ENCODE assay signal across 8 cellular contexts in genomic region chr3:17151598-17152373, GRCh38.
DNase-seq lines count a peak whose midpoint lies in the region; ATAC-seq lines count a peak whose summit lies in the region.

No MANE protein-coding gene starts in this region.

- H3K27ac Mint-ChIP-seq in activated T-cell treated with anti-CD3 and anti-CD28 coated beads, Interleukin-2, amount 50 U/mL, for 24 hours = peak overlapping the region; percentile 94

- DNase-seq in CD1c-positive myeloid dendritic cell (ENCODE audit: extremely low spot score) (peak; percentile 56), KG1 (lab: John Stamatoyannopoulos, UW) (peak; percentile 80), sciatic nerve (ENCODE audit: low spot score) (no peak), H4 (ENCODE audit: low spot score) (no peak), superior temporal gyrus (ENCODE audit: extremely low spot score) (no peak), iPS-NIHi7 (ENCODE audit: extremely low spot score) (no peak)
- DNase-seq in activated T-cell treated with anti-CD3 and anti-CD28 coated beads, Interleukin-2, amount 50 U/mL, for 24 hours = peak; percentile 86

- peak overlapping the region; percentile 63 for H3K4me3 Mint-ChIP-seq in activated T-cell treated with anti-CD3 and anti-CD28 coated beads, Interleukin-2, amount 50 U/mL, for 24 hours

- peaks cover 45% of the 10 kb centered on the region for H3K36me3 Mint-ChIP-seq in activated T-cell treated with anti-CD3 and anti-CD28 coated beads, Interleukin-2, amount 50 U/mL, for 24 hours (ENCODE audit: low read depth)

- H3K27me3 Mint-ChIP-seq in activated T-cell treated with anti-CD3 and anti-CD28 coated beads, Interleukin-2, amount 50 U/mL, for 24 hours = no peaks in the 10 kb centered on the region

- peak; percentile 96 for ATAC-seq in GM21447 (IDR thresholded peaks at IDR 0.05; ENCODE audit: unreplicated experiment)
- peak; percentile 28 for ATAC-seq in sciatic nerve

- intact Hi-C loops in sciatic nerve (cut with DNase I) = no loop called here

- peaks cover 37% of the 10 kb centered on the region for H3K4me1 Mint-ChIP-seq in activated T-cell treated with anti-CD3 and anti-CD28 coated beads, Interleukin-2, amount 50 U/mL, for 24 hours (ENCODE audit: low read depth)

- H3K9me3 Mint-ChIP-seq in activated T-cell treated with anti-CD3 and anti-CD28 coated beads, Interleukin-2, amount 50 U/mL, for 24 hours = peaks cover 22% of the 10 kb centered on the region

Comparison
In these comparisons a context has a peak if more than half of its experiments do, and no peak if none do; other contexts are left out.
1. DNase-seq: peak in CD1c-positive myeloid dendritic cell (single experiment), KG1 (single experiment) and activated T-cell treated with anti-CD3 and anti-CD28 coated beads, Interleukin-2, amount 50 U/mL, for 24 hours (single experiment); none in sciatic nerve (single experiment), H4 (single experiment), superior temporal gyrus (single experiment) and iPS-NIHi7 (single experiment).